20 cellular contexts compared by ENCODE assay signal in the genomic region with DNA sequence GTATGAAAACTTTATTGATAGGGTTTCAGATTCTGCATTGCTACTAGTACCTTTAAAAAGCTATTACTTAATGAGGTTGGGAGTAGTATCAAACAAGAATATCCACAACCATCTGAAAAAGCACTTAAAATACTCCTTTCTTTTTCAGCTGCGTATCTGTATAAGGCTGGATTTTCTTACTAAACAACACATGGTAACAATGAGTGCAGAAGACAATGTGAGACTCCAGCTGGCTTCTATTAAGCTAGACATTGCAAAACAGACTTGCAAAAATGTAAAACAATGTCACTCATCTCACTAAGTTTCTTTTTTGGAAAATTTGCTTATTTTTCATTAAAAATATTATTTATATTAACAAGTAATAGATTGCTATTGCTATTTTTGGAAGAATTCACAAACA.
DNase-seq lines count a peak whose midpoint lies in the region; ATAC-seq, FAIRE-seq and TF ChIP-seq lines count a peak whose summit lies in the region.
"Had no signal": no experiment of that assay in that cellular context is flagged by ENCODE, and none has a peak within 500 bp of the region (broad histone marks: within the 10 kb centered on the region; RNA-seq: fewer than 3 reads in every experiment).

No MANE protein-coding gene starts in this region.

- in situ Hi-C loops in KBM-7 (cut with MboI; ENCODE audit: low pct_unique_long_range_greater_than_20kb, low sequenced_read_pairs) = no loop called here

- no peak for TF ChIP-seq EP300 in esophagus muscularis mucosa (IDR thresholded peaks at IDR 0.05)

- intact Hi-C loops in esophagus muscularis mucosa (cut with DNase I) (no loop called here), MCF 10A (cut with micrococcal nuclease) (no loop called here)

- no peak overlapping the region for H3K4me2 ChIP-seq in astrocyte (ENCODE audit: low read length)

- H3K27ac ChIP-seq in astrocyte (ENCODE audit: low read depth, low read length) (no peak overlapping the region), esophagus muscularis mucosa (replicated peaks in 1 of 4) (peak overlapping the region in 2 of 4 donors; percentile 12 to 40)
- H3K27ac ChIP-seq: C4-2B, prostate gland had no signal

- POLR2A ChIA-PET in MCF 10A (lab: Yijun Ruan, JAX) = no interaction called here

- DNase-seq in EH (ENCODE audit: low read depth) (peak; percentile 73), astrocyte (ENCODE audit: low read depth) (peak; percentile 41), fibroblast of villous mesenchyme (ENCODE audit: low read depth) (peak; percentile 76), skeletal muscle cell (ENCODE audit: low read depth) (peak; percentile 41), esophagus muscularis mucosa (ENCODE audit: extremely low spot score) (no peak), MCF 10A (ENCODE audit: unreplicated experiment) (no peak), KBM-7 (no peak)
- DNase-seq: activated CD4-positive, alpha-beta memory T cell treated with anti-CD3 and anti-CD28 coated beads, Interleukin-2, amount 10 ng/mL, durations not matched to agents 7 days and 5 days; activated naive CD8-positive, alpha-beta T cell treated with anti-CD3 and anti-CD28 coated beads, Interleukin-2, amount 10 ng/mL, durations not matched to agents 7 days and 5 days; activated T-cell treated with anti-CD3 and anti-CD28 coated beads, Interleukin-2, amount 50 U/mL, for 72 hours; DMS79; naive thymus-derived CD4-positive, alpha-beta T cell; NCI-H2029 treated with DMSO at 0.1 percent for 48 hours; stomach had no signal

- H3K9me3 Mint-ChIP-seq in astrocyte (ENCODE audit: unreplicated experiment) (no peaks in the 10 kb centered on the region), MCF 10A (ENCODE audit: unreplicated experiment) (no peaks in the 10 kb centered on the region)
- H3K9me3 Mint-ChIP-seq: activated T-cell treated with anti-CD3 and anti-CD28 coated beads, Interleukin-2, amount 50 U/mL, for 72 hours had no signal

- no peaks in the 10 kb centered on the region for H3K79me2 ChIP-seq in astrocyte (ENCODE audit: insufficient read depth, low read length)

- BruUV-seq in MCF 10A (replicated peaks; lab: Mats Ljungman, UMichigan) = no TSS peak

- CTCF ChIA-PET in MCF 10A (lab: Yijun Ruan, JAX) = no interaction called here

- no peaks in the 10 kb centered on the region for H3K36me3 ChIP-seq in astrocyte (ENCODE audit: insufficient read depth, low read length)
- no peaks in the 10 kb centered on the region for H3K36me3 ChIP-seq in esophagus muscularis mucosa
- H3K36me3 ChIP-seq: prostate gland had no signal

- H3K27ac Mint-ChIP-seq in astrocyte (ENCODE audit: unreplicated experiment) (no peak overlapping the region), MCF 10A (ENCODE audit: low read depth, unreplicated experiment) (no peak overlapping the region)
- H3K27ac Mint-ChIP-seq: activated CD4-positive, alpha-beta memory T cell treated with anti-CD3 and anti-CD28 coated beads, Interleukin-2, amount 10 ng/mL, durations not matched to agents 7 days and 5 days; activated naive CD8-positive, alpha-beta T cell treated with anti-CD3 and anti-CD28 coated beads, Interleukin-2, amount 10 ng/mL, durations not matched to agents 7 days and 5 days; activated T-cell treated with anti-CD3 and anti-CD28 coated beads, Interleukin-2, amount 50 U/mL, for 72 hours; naive thymus-derived CD4-positive, alpha-beta T cell had no signal

- no peaks in the 10 kb centered on the region for H4K20me1 ChIP-seq in astrocyte (ENCODE audit: insufficient read depth, low read length)

- H3K27me3 Mint-ChIP-seq in astrocyte (ENCODE audit: low read depth, unreplicated experiment) (no peaks in the 10 kb centered on the region), MCF 10A (ENCODE audit: insufficient read depth, unreplicated experiment) (no peaks in the 10 kb centered on the region)
- H3K27me3 Mint-ChIP-seq: activated CD4-positive, alpha-beta memory T cell treated with anti-CD3 and anti-CD28 coated beads, Interleukin-2, amount 10 ng/mL, durations not matched to agents 7 days and 5 days; activated naive CD8-positive, alpha-beta T cell treated with anti-CD3 and anti-CD28 coated beads, Interleukin-2, amount 10 ng/mL, durations not matched to agents 7 days and 5 days; naive thymus-derived CD4-positive, alpha-beta T cell had no signal

- FAIRE-seq in astrocyte (lab: Jason Lieb, UNC) = no peak
- FAIRE-seq: H54 had no signal

- no peaks in the 10 kb centered on the region for H3K9me3 ChIP-seq in astrocyte (ENCODE audit: insufficient read depth, low read depth, low read length)
- H3K9me3 ChIP-seq in esophagus muscularis mucosa = no peaks in the 10 kb centered on the region
- H3K9me3 ChIP-seq: prostate gland, stomach had no signal

- H2AFZ ChIP-seq in astrocyte (ENCODE audit: low read depth, low read length) = no peak overlapping the region

- H3K27me3 ChIP-seq in astrocyte (ENCODE audit: insufficient read depth, low read length) (no peaks in the 10 kb centered on the region), esophagus muscularis mucosa (no peaks in the 10 kb centered on the region)
- H3K27me3 ChIP-seq: stomach had no signal

- H3K9ac ChIP-seq in astrocyte (ENCODE audit: low read length) = no peak overlapping the region

- H3K4me3 ChIP-seq in astrocyte (ENCODE audit: insufficient read depth, low read depth, low read length) = no peak overlapping the region
- no peak overlapping the region for H3K4me3 ChIP-seq in fibroblast of villous mesenchyme (ENCODE audit: low read depth, low read length)
- no peak overlapping the region for H3K4me3 ChIP-seq in skeletal muscle cell (ENCODE audit: low read depth, low read length)
- H3K4me3 ChIP-seq in esophagus muscularis mucosa = no peak overlapping the region
- H3K4me3 ChIP-seq: prostate gland, stomach had no signal

- H3K4me1 ChIP-seq in astrocyte (ENCODE audit: insufficient read depth, low read length) (peaks cover 10% of the 10 kb centered on the region), esophagus muscularis mucosa (peaks cover 24 to 43% (median 29%) of the 10 kb centered on the region in 4 donors)
- H3K4me1 ChIP-seq: prostate gland had no signal

- no peak for TF ChIP-seq POLR2A in esophagus muscularis mucosa (IDR thresholded peaks at IDR 0.05; ENCODE audit: low read depth)

- ATAC-seq in GM19467 (IDR thresholded peaks at IDR 0.05; ENCODE audit: unreplicated experiment) = no peak
- ATAC-seq: activated T-cell treated with anti-CD3 and anti-CD28 coated beads, Interleukin-2, amount 50 U/mL, for 72 hours; left lobe of liver; naive thymus-derived CD4-positive, alpha-beta T cell; Panc1 had no signal

- WGBS in esophagus muscularis mucosa = 41% methylated on average over 1 of the region's 1 CpG

- peaks cover 32% of the 10 kb centered on the region for H3K4me1 Mint-ChIP-seq in astrocyte (ENCODE audit: low read depth, unreplicated experiment)
- no peaks in the 10 kb centered on the region for H3K4me1 Mint-ChIP-seq in MCF 10A (ENCODE audit: insufficient read depth, unreplicated experiment)
- H3K4me1 Mint-ChIP-seq: activated CD4-positive, alpha-beta memory T cell treated with anti-CD3 and anti-CD28 coated beads, Interleukin-2, amount 10 ng/mL, durations not matched to agents 7 days and 5 days; activated naive CD8-positive, alpha-beta T cell treated with anti-CD3 and anti-CD28 coated beads, Interleukin-2, amount 10 ng/mL, durations not matched to agents 7 days and 5 days had no signal

- H3K4me3 Mint-ChIP-seq in astrocyte (ENCODE audit: unreplicated experiment) (no peak overlapping the region), MCF 10A (ENCODE audit: unreplicated experiment) (no peak overlapping the region)
- H3K4me3 Mint-ChIP-seq: activated CD4-positive, alpha-beta memory T cell treated with anti-CD3 and anti-CD28 coated beads, Interleukin-2, amount 10 ng/mL, durations not matched to agents 7 days and 5 days; activated naive CD8-positive, alpha-beta T cell treated with anti-CD3 and anti-CD28 coated beads, Interleukin-2, amount 10 ng/mL, durations not matched to agents 7 days and 5 days; activated T-cell treated with anti-CD3 and anti-CD28 coated beads, Interleukin-2, amount 50 U/mL, for 72 hours had no signal

- no peaks in the 10 kb centered on the region for H3K36me3 Mint-ChIP-seq in astrocyte (ENCODE audit: low read depth, unreplicated experiment)
- H3K36me3 Mint-ChIP-seq in MCF 10A (ENCODE audit: insufficient read depth, unreplicated experiment) = peaks cover 8% of the 10 kb centered on the region

- TF ChIP-seq CTCF in astrocyte (IDR thresholded peaks at IDR 0.05; ENCODE audit: insufficient read depth, low read depth, low read length) (no peak), fibroblast of villous mesenchyme (IDR thresholded peaks at IDR 0.05; ENCODE audit: insufficient read depth, low read depth, low read length) (no peak), esophagus muscularis mucosa (IDR thresholded peaks at IDR 0.05) (no peak), MCF 10A (IDR thresholded peaks at IDR 0.05; ENCODE audit: unreplicated experiment) (no peak)

Comparison
In these comparisons a context has a peak if more than half of its experiments do, and no peak if none do; other contexts are left out.
1. DNase-seq: peak in EH (single experiment), astrocyte (single experiment), fibroblast of villous mesenchyme (single experiment) and skeletal muscle cell (single experiment); none in esophagus muscularis mucosa (single experiment), MCF 10A (single experiment) and KBM-7 (single experiment).